21 cellular contexts compared by ENCODE assay signal in genomic region chr3:8494332-8494731, GRCh38. TPM values are rescaled to one million over a fixed set of nuclear protein-coding genes. Genes with fewer than 3 reads are reported as not detected.
DNase-seq lines count a peak whose midpoint lies in the region; ATAC-seq and TF ChIP-seq lines count a peak whose summit lies in the region.
"Had no signal": no experiment of that assay in that cellular context is flagged by ENCODE, and none has a peak within 500 bp of the region (broad histone marks: within the 10 kb centered on the region; RNA-seq: fewer than 3 reads in every experiment).

No MANE protein-coding gene starts in this region.

- no peak overlapping the region for H4K91ac ChIP-seq in IMR-90 (ENCODE audit: insufficient read depth, low read depth, low read length)

- no peak overlapping the region for H3K4me3 ChIP-seq in IMR-90 (ENCODE audit: insufficient read depth, low read depth, low read length)
- H3K4me3 ChIP-seq in PC-9: no peak overlapping the region
- no peak overlapping the region for H3K4me3 ChIP-seq in PC-3 (ENCODE audit: low read length)
- H3K4me3 ChIP-seq: Peyer's patch had no signal

- no CpG with 5 or more reads among the region's 8 CpGs for WGBS in IMR-90 (ENCODE audit: extremely low coverage in 2 of 2, insufficient read length in 1 of 2), 2 experiments

- H4K5ac ChIP-seq in IMR-90 (ENCODE audit: low read depth, low read length): no peak overlapping the region

- H2AK5ac ChIP-seq in IMR-90 (ENCODE audit: low read depth, low read length): no peak overlapping the region

- CTCF ChIA-PET in IMR-90 (lab: Yijun Ruan, JAX) (interaction anchor here (1.5 kb wide), 1 partner anchor 92 kb away, joined by 3 read pairs; no protein-coding TSS in a partner anchor), PC-9 (lab: Charles Lee) (interaction anchor here (0.6 kb wide), 1 partner anchor 193 kb away, joined by 4 read pairs; no protein-coding TSS in a partner anchor), PC-3 (lab: Charles Lee) (no interaction called here)

- peaks cover 10% of the 10 kb centered on the region; the same call in 1 of the 2 replicates for H3F3A ChIP-seq in PC-9 (ENCODE audit: insufficient read depth, low read depth)
- peaks cover 3% of the 10 kb centered on the region for H3F3A ChIP-seq in PC-3 (ENCODE audit: low read length, unreplicated experiment)

- H2AK9ac ChIP-seq in IMR-90 (replicated peaks; ENCODE audit: low read depth, low read length, poor library complexity): no peak overlapping the region

- H3K9me3 ChIP-seq in IMR-90 (ENCODE audit: control insufficient read depth, insufficient read depth, low read length) (no peaks in the 10 kb centered on the region), PC-9 (ENCODE audit: insufficient read depth, low read depth) (no peaks in the 10 kb centered on the region), PC-3 (ENCODE audit: low read length) (no peaks in the 10 kb centered on the region)
- H3K9me3 ChIP-seq: Peyer's patch had no signal

- BruUV-seq in IMR-90 (replicated peaks; lab: Mats Ljungman, UMichigan) (no TSS peak), PC-9 (replicated peaks; lab: Mats Ljungman, UMichigan) (no TSS peak), PC-3 (replicated peaks; lab: Mats Ljungman, UMichigan) (no TSS peak)

- no peak overlapping the region for H3K9ac ChIP-seq in IMR-90 (ENCODE audit: low read depth, low read length)
- H3K9ac ChIP-seq in PC-3 (ENCODE audit: low read length): no peak overlapping the region

- no peak overlapping the region; the same call in 1 of the 2 replicates for H3K4ac ChIP-seq in IMR-90 (ENCODE audit: low read depth, low read length)

- H3K79me1 ChIP-seq in IMR-90 (ENCODE audit: low read depth in 1 of 2, low read length in 2 of 2): 0 out of 4 replicates have a peak, but pooled peaks cover 0 to 2% of the 10 kb centered on the region in 2 experiments

- no peaks in the 10 kb centered on the region for H3K27me3 Mint-ChIP-seq in neural crest cell (ENCODE audit: low read depth)

- H3K4me2 ChIP-seq in IMR-90 (ENCODE audit: low read depth, low read length) (no peak overlapping the region), PC-9 (no peak overlapping the region), PC-3 (ENCODE audit: low read length) (no peak overlapping the region)

- no peak overlapping the region for H2BK5ac ChIP-seq in IMR-90 (ENCODE audit: low read depth, low read length, poor library complexity, severe bottlenecking)

- H3K36me3 ChIP-seq in IMR-90 (ENCODE audit: control insufficient read depth, insufficient read depth, low read length): no peaks in the 10 kb centered on the region
- no peaks in the 10 kb centered on the region for H3K36me3 ChIP-seq in PC-9 (ENCODE audit: low read depth)
- no peaks in the 10 kb centered on the region for H3K36me3 ChIP-seq in PC-3 (ENCODE audit: low read depth, low read length)
- H3K36me3 ChIP-seq: Peyer's patch had no signal

- peaks cover 5% of the 10 kb centered on the region for H3K36me3 Mint-ChIP-seq in neural crest cell (ENCODE audit: low read depth)

- H3K14ac ChIP-seq in IMR-90 (replicated peaks; ENCODE audit: low read depth, low read length): no peak overlapping the region

- H4K20me1 ChIP-seq in IMR-90 (ENCODE audit: insufficient read depth, low read length) (no peaks in the 10 kb centered on the region), PC-9 (ENCODE audit: insufficient read depth) (no peaks in the 10 kb centered on the region), PC-3 (ENCODE audit: low read length) (no peaks in the 10 kb centered on the region)

- H3K9me2 ChIP-seq in PC-9 (ENCODE audit: insufficient read depth) (no peaks in the 10 kb centered on the region), PC-3 (replicated peaks; ENCODE audit: low read length) (no peaks in the 10 kb centered on the region)

- no peak overlapping the region for H3K27ac ChIP-seq in IMR-90 (ENCODE audit: insufficient read depth, low read length)
- H3K27ac ChIP-seq in PC-9: no peak overlapping the region
- H3K27ac ChIP-seq in PC-3 (ENCODE audit: low read length): no peak overlapping the region
- H3K27ac ChIP-seq: HL-60, Peyer's patch had no signal

- H3K23ac ChIP-seq in IMR-90 (ENCODE audit: low read depth, low read length): no peak overlapping the region

- H3K27ac Mint-ChIP-seq in neural crest cell (ENCODE audit: unreplicated experiment): no peak overlapping the region
- H3K27ac Mint-ChIP-seq: CD4-positive, alpha-beta T cell had no signal

- H3K4me3 Mint-ChIP-seq in neural crest cell: peak overlapping the region; percentile 5
- H3K4me3 Mint-ChIP-seq: CD4-positive, alpha-beta T cell had no signal

- no peak overlapping the region for H4K8ac ChIP-seq in IMR-90 (ENCODE audit: low read depth in 2 of 2, low read length in 2 of 2)

- H3K56ac ChIP-seq in IMR-90 (ENCODE audit: extremely low read depth, insufficient read depth, low read length): no peak overlapping the region

- 0 out of 3 replicates have a peak overlapping the region, but pooled peaks have one; percentile 40 for H2BK15ac ChIP-seq in IMR-90 (ENCODE audit: low read depth, low read length)

- POLR2A ChIA-PET in IMR-90 (lab: Charles Lee; ENCODE audit: unreplicated experiment): interaction anchor here (0.6 kb wide), 1 partner anchor 237 kb away, joined by 3 read pairs; no protein-coding TSS in a partner anchor
- POLR2A ChIA-PET in PC-9 (lab: Charles Lee; ENCODE audit: unreplicated experiment): no interaction called here
- POLR2A ChIA-PET in PC-3 (lab: Charles Lee; ENCODE audit: unreplicated experiment): no interaction called here

- peaks cover 23% of the 10 kb centered on the region for H3K9me1 ChIP-seq in IMR-90 (ENCODE audit: insufficient read depth, low read length)

- peaks cover 15% of the 10 kb centered on the region for H3K4me1 ChIP-seq in IMR-90 (ENCODE audit: control insufficient read depth, insufficient read depth, low read length)
- H3K4me1 ChIP-seq in PC-9 (replicated peaks; ENCODE audit: insufficient read depth): peaks cover 43% of the 10 kb centered on the region
- H3K4me1 ChIP-seq in PC-3 (ENCODE audit: insufficient read depth, low read length): peaks cover 54% of the 10 kb centered on the region
- H3K4me1 ChIP-seq: Peyer's patch had no signal

- peaks cover 63% of the 10 kb centered on the region for H3K4me1 Mint-ChIP-seq in neural crest cell

- H2AFZ ChIP-seq in IMR-90 (replicated peaks; ENCODE audit: low read length, poor library complexity) (no peak overlapping the region), PC-9 (no peak overlapping the region), PC-3 (ENCODE audit: low read length) (no peak overlapping the region)

- DNase-seq in IMR-90 (no peak), cerebellum (ENCODE audit: low spot score) (peak; percentile 4), neural crest cell (ENCODE audit: low read depth, low spot score) (no peak), PC-9 (no peak), C1 segment of cervical spinal cord (lab: John Stamatoyannopoulos, UW) (no peak), PC-3 (no peak)
- DNase-seq: CD4-positive, alpha-beta T cell; COR-L47; DMS 273 treated with DMSO at 0.1 percent for 48 hours; DMS79 treated with DMSO at 0.1 percent for 48 hours; GOT3; KG1; NCI-H1092; NCI-H1436; NCI-H187 treated with DMSO at 0.1 percent for 48 hours; NCI-H2107; NCI-H510A; Peyer's patch had no signal

- H3K9me3 Mint-ChIP-seq in neural crest cell: peaks cover 5% of the 10 kb centered on the region
- H3K9me3 Mint-ChIP-seq: CD4-positive, alpha-beta T cell had no signal

- intact Hi-C loops in IMR-90 (cut with micrococcal nuclease): no loop called here
- intact Hi-C loops in PC-9 (cut with micrococcal nuclease; ENCODE audit: unreplicated experiment): no loop called here
- intact Hi-C loops in PC-3 (cut with micrococcal nuclease): no loop called here

- in situ Hi-C loops in IMR-90 (cut with MboI; ENCODE audit: low sequenced_read_pairs): no loop called here

- no peak overlapping the region for H3K18ac ChIP-seq in IMR-90 (ENCODE audit: low read depth, low read length)

- TF ChIP-seq CTCF in IMR-90 (conservative IDR thresholded peaks at IDR 0.05; ENCODE audit: low read depth, low read length) (no peak), neural crest cell (conservative IDR thresholded peaks at IDR 0.05) (no peak), PC-9 (conservative IDR thresholded peaks at IDR 0.05) (no peak), PC-3 (conservative IDR thresholded peaks at IDR 0.05; ENCODE audit: low read depth, low read length) (no peak)

- no peak overlapping the region for H2BK120ac ChIP-seq in IMR-90 (ENCODE audit: low read depth, low read length)

- H3K79me2 ChIP-seq in PC-9 (ENCODE audit: low read depth) (no peaks in the 10 kb centered on the region), PC-3 (ENCODE audit: low read length) (no peaks in the 10 kb centered on the region)

- ATAC-seq in IMR-90 (ENCODE audit: low read depth): no peak
- no peak for ATAC-seq in GM18498 (IDR thresholded peaks at IDR 0.05; ENCODE audit: unreplicated experiment)
- no peak for ATAC-seq in PC-3
- ATAC-seq: SK-N-SH treated with all-trans-retinoic acid at 6 μM for 48 hours had no signal

- TF ChIP-seq RAD21 in IMR-90 (IDR thresholded peaks at IDR 0.05; ENCODE audit: low read length): no peak

- dilution Hi-C loops in IMR-90 (cut with HindIII; ENCODE audit: low sequenced_read_pairs, unreplicated experiment): no loop called here

- H3K27me3 ChIP-seq in IMR-90 (ENCODE audit: control insufficient read depth, insufficient read depth, low read length): no peaks in the 10 kb centered on the region
- no peaks in the 10 kb centered on the region for H3K27me3 ChIP-seq in PC-9 (ENCODE audit: insufficient read depth, low read depth)
- no peaks in the 10 kb centered on the region for H3K27me3 ChIP-seq in PC-3 (ENCODE audit: low read length)
- H3K27me3 ChIP-seq: Peyer's patch had no signal

- no peak overlapping the region for H2BK20ac ChIP-seq in IMR-90 (ENCODE audit: low read depth, low read length)

- TF ChIP-seq POLR2A in IMR-90 (IDR thresholded peaks at IDR 0.05; ENCODE audit: low read depth, low read length): no peak

TF ChIP-seq in IMR-90, 13 proteins besides CTCF, POLR2A, EP300 and RAD21 (continues in another document):
- TF ChIP-seq, protein P1, sequence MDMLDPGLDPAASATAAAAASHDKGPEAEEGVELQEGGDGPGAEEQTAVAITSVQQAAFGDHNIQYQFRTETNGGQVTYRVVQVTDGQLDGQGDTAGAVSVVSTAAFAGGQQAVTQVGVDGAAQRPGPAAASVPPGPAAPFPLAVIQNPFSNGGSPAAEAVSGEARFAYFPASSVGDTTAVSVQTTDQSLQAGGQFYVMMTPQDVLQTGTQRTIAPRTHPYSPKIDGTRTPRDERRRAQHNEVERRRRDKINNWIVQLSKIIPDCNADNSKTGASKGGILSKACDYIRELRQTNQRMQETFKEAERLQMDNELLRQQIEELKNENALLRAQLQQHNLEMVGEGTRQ (IDR thresholded peaks at IDR 0.05; ENCODE audit: low read depth, low read length): no peak

RNA-seq across cellular contexts. Expression of gene LMCD1, which starts 7.3 kb away (rescaled TPM):
- total RNA-seq in IMR-90 (2012; rRNA removed): 33.6 and 50.0 TPM in 2 replicates
- 43.1 and 53.8 TPM in 2 replicates for polyA plus RNA-seq in IMR-90 (2012; rRNA removed)
- 47.4 and 70.5 TPM in 2 replicates for polyA plus RNA-seq in IMR-90 (2012; cell fraction: cytosol; rRNA removed)
- 28.7 and 43.9 TPM in 2 replicates for polyA plus RNA-seq in IMR-90 (2012; cell fraction: nucleus; rRNA removed; ENCODE audit: low replicate concordance)
- total RNA-seq in cerebellum: 3.4 TPM
- 28.4 and 29.0 TPM in 2 replicates for total RNA-seq in neural crest cell
- total RNA-seq in PC-9 (2021): 10.0 and 10.3 TPM in 2 replicates
- total RNA-seq in PC-3 (2014; rRNA removed): 8.2 and 9.1 TPM in 2 replicates
